In genomic region chr12:48965447-48965846, GRCh38 we compare ENCODE assay signal across 1 cellular context.
TF ChIP-seq lines count a peak whose summit lies in the region.

No MANE protein-coding gene starts in this region.

TF ChIP-seq in GM23338, 12 proteins besides CTCF, POLR2A, EP300 and RAD21 (continued from another document):
- TF ChIP-seq ZNF462 (CRISPR knock-in tag; IDR thresholded peaks at IDR 0.05), result peak; percentile 55
- TF ChIP-seq EZH2 (IDR thresholded peaks at IDR 0.05; ENCODE audit: low read depth, unreplicated experiment), result no peak
- no peak for TF ChIP-seq JUNB (IDR thresholded peaks at IDR 0.05; ENCODE audit: unreplicated experiment)
- TF ChIP-seq ETS1 (IDR thresholded peaks at IDR 0.05), result no peak
- no peak for TF ChIP-seq ZNF331 (CRISPR knock-in tag; IDR thresholded peaks at IDR 0.05; ENCODE audit: low read depth)
- TF ChIP-seq ZNF114 (CRISPR knock-in tag; IDR thresholded peaks at IDR 0.05), result no peak
TF ChIP-seq in GM23338: peak in this region for 1.
